20 cellular contexts compared by ENCODE assay signal in the genomic region with DNA sequence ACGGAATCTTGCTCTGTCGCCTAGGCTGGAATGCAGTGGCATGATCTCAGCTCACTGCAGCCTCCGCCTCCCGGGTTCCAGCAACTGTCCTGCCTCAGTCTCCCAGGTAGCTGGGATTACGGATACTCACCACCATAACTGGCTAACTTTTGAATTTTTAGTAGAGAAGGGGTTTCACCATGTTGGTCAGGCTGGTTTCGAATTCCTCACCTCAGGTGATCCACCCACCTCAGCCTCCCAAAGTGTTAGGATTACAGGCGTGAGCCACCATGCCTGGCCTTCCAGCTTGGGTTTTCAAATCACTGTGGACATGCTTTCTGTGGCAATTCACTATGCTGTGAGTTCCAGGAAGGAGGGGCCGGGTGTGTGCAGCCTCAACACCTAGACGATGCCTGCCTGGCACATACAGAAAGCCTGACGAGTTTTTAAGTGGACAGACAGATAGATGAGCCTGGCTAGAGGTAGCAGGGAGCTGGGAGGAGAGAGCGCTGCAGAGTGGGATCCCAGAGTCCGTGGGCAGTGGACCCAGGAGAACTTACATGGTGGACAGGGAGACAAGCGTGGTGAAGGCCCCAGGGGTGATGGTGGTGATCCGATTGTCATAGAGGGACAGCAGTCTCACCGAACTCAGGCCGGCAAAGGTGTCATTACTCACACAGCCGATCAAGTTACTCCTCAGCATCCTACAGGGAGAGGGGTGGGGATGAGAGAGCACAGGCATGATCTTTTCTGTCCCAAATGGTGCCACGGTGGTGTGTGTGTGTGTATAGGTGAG.
"Had no signal": no experiment of that assay in that cellular context is flagged by ENCODE, and none has a peak within 500 bp of the region (broad histone marks: within the 10 kb centered on the region; RNA-seq: fewer than 3 reads in every experiment).

No MANE protein-coding gene starts in this region.

- H3K36me3 ChIP-seq: colonic mucosa, left ventricle myocardium inferior, transverse colon had no signal

- H3K4me3 ChIP-seq: colonic mucosa, heart right ventricle, left ventricle myocardium inferior, lower lobe of right lung, psoas muscle, sigmoid colon, skin epidermis, stomach, thoracic aorta, transverse colon had no signal

- H3K27me3 ChIP-seq: colonic mucosa, heart right ventricle, sigmoid colon, stomach, transverse colon had no signal

- H3K9me3 Mint-ChIP-seq: natural killer cell treated with Interleukin-12 subunit alpha and Interleukin-12 subunit beta and Interleukin-15 and Interleukin-18, amount 100 ng/mL, for 72 hours had no signal

- DNase-seq: cerebellar nuclear complex; colonic mucosa; effector CD4-positive, alpha-beta T cell; foreskin melanocyte; heart right ventricle; hypothalamus; left ventricle myocardium inferior; lower lobe of right lung; midbrain; psoas muscle; sigmoid colon; stimulated activated CD4-positive, alpha-beta T cell treated with anti-CD3 and anti-CD28 coated beads, Interleukin-12 subunit alpha, Interleukin-12 subunit beta, amount 100 ng/mL, for 4 hours; stimulated activated naive CD4-positive, alpha-beta T cell; stomach; substantia nigra; transverse colon had no signal

- ATAC-seq: heart right ventricle; lower lobe of right lung; natural killer cell treated with Interleukin-12 subunit alpha and Interleukin-12 subunit beta and Interleukin-15 and Interleukin-18, amount 100 ng/mL, for 72 hours; psoas muscle had no signal

- H3K27ac ChIP-seq: colonic mucosa, heart right ventricle, left ventricle myocardium inferior, lower lobe of right lung, psoas muscle, sigmoid colon, skin epidermis, stomach, thoracic aorta, transverse colon had no signal

- H3K27ac Mint-ChIP-seq: memory B cell; natural killer cell treated with Interleukin-12 subunit alpha and Interleukin-12 subunit beta and Interleukin-15 and Interleukin-18, amount 100 ng/mL, for 72 hours had no signal

- H3K36me3 Mint-ChIP-seq: memory B cell; natural killer cell treated with Interleukin-12 subunit alpha and Interleukin-12 subunit beta and Interleukin-15 and Interleukin-18, amount 100 ng/mL, for 72 hours had no signal

- H3K4me3 Mint-ChIP-seq: memory B cell; natural killer cell treated with Interleukin-12 subunit alpha and Interleukin-12 subunit beta and Interleukin-15 and Interleukin-18, amount 100 ng/mL, for 72 hours had no signal

- H3K4me1 ChIP-seq: colonic mucosa, heart right ventricle, left ventricle myocardium inferior, lower lobe of right lung, psoas muscle, stomach, transverse colon had no signal

- H3K9me3 ChIP-seq: colonic mucosa, heart right ventricle, left ventricle myocardium inferior, lower lobe of right lung, psoas muscle, sigmoid colon, stomach, thoracic aorta, transverse colon had no signal

- H3K4me1 Mint-ChIP-seq: memory B cell had no signal
